8 cellular contexts compared by ENCODE assay signal in genomic region chrX:131763674-131764073, GRCh38.
DNase-seq lines count a peak whose midpoint lies in the region; ATAC-seq and TF ChIP-seq lines count a peak whose summit lies in the region.

No MANE protein-coding gene starts in this region.

- DNase-seq in AG08396 (ENCODE audit: low spot score) = peak; percentile 25
- peak; percentile 68 for DNase-seq in NOMO-1 treated with dmso at 0.1 percent for 144 hours (lab: John Stamatoyannopoulos, UW; ENCODE audit: unreplicated experiment)
- DNase-seq in vagina (ENCODE audit: extremely low spot score in 2 of 2) = peak in 1 of 2 donors; percentile 90
- no peak for DNase-seq in ecto neural progenitor cell (ENCODE audit: low spot score)
- no peak for DNase-seq in effector CD8-positive, alpha-beta T cell (lab: John Stamatoyannopoulos, UW)

- no peak for TF ChIP-seq POLR2A in gastroesophageal sphincter (IDR thresholded peaks at IDR 0.05)
- no peak for TF ChIP-seq POLR2A in vagina (IDR thresholded peaks at IDR 0.05)

- 62 to 100% methylated on average over 2 to 7 of the region's 10 CpGs for WGBS in gastroesophageal sphincter (ENCODE audit: low coverage in 1 of 2), 2 donors

- H3K9me3 ChIP-seq in gastroesophageal sphincter (no peaks in the 10 kb centered on the region), vagina (no peaks in the 10 kb centered on the region)

- TF ChIP-seq CTCF in gastroesophageal sphincter (IDR thresholded peaks at IDR 0.05) (peak in 1 of 4 experiments; percentile 70), vagina (IDR thresholded peaks at IDR 0.05) (peak in 2 of 3 experiments; percentile 17 to 56)

- H3K36me3 ChIP-seq in gastroesophageal sphincter (no peaks in the 10 kb centered on the region), vagina (no peaks in the 10 kb centered on the region)

- intact Hi-C loops in vagina (cut with DNase I) = no loop called here

- H3K4me3 ChIP-seq in gastroesophageal sphincter (no peak overlapping the region), vagina (peak overlapping the region; percentile 33 to 36)

- ATAC-seq in GM19324 (IDR thresholded peaks at IDR 0.05; ENCODE audit: low FRiP score, unreplicated experiment) (peak; percentile 49), gastroesophageal sphincter (peak; percentile 87), HG02642 (IDR thresholded peaks at IDR 0.05; ENCODE audit: poor library complexity, unreplicated experiment) (no peak)

- H3K27me3 ChIP-seq in gastroesophageal sphincter (no peaks in the 10 kb centered on the region), vagina (no peaks in the 10 kb centered on the region)

- peak overlapping the region in 2 of 4 donors; percentile 42 to 68 for H3K27ac ChIP-seq in gastroesophageal sphincter
- peak overlapping the region; percentile 36 for H3K27ac ChIP-seq in vagina

- peaks cover 0 to 4% (median 0%) of the 10 kb centered on the region in 3 donors for H3K4me1 ChIP-seq in gastroesophageal sphincter
- H3K4me1 ChIP-seq in vagina = no peaks in the 10 kb centered on the region

- TF ChIP-seq EP300 in gastroesophageal sphincter (IDR thresholded peaks at IDR 0.05) = no peak

Comparison
In these comparisons a context has a peak if more than half of its experiments do, and no peak if none do; other contexts are left out.
1. DNase-seq: peak in AG08396 (single experiment) and NOMO-1 treated with dmso at 0.1 percent for 144 hours (single experiment); none in ecto neural progenitor cell (single experiment) and effector CD8-positive, alpha-beta T cell (single experiment).
2. H3K4me3 ChIP-seq: peak in vagina (2 of 2); none in gastroesophageal sphincter (0 of 2).